Comparison of ENCODE assay signal across 21 cellular contexts in genomic region chr11:110909331-110909730, GRCh38.
DNase-seq lines count a peak whose midpoint lies in the region; ATAC-seq and TF ChIP-seq lines count a peak whose summit lies in the region.
"Had no signal": no experiment of that assay in that cellular context is flagged by ENCODE, and none has a peak within 500 bp of the region (broad histone marks: within the 10 kb centered on the region; RNA-seq: fewer than 3 reads in every experiment).

No MANE protein-coding gene starts in this region.

- TF ChIP-seq CTCF in RWPE1 (conservative IDR thresholded peaks at IDR 0.05; ENCODE audit: low read depth) (no peak), fibroblast of villous mesenchyme (IDR thresholded peaks at IDR 0.05; ENCODE audit: insufficient read depth, low read depth, low read length) (no peak), heart right ventricle (IDR thresholded peaks at IDR 0.05) (no peak), osteocyte (IDR thresholded peaks at IDR 0.05) (no peak)

- peaks cover 10 to 23% (median 13%) of the 10 kb centered on the region in 4 donors for H3K4me1 Mint-ChIP-seq in CD4-positive, CD25-positive, alpha-beta regulatory T cell
- H3K4me1 Mint-ChIP-seq in osteocyte (ENCODE audit: unreplicated experiment), result peaks cover 9% of the 10 kb centered on the region

- 67 to 72% methylated on average over 8 of the region's 8 CpGs for WGBS in heart right ventricle, 2 donors

- ATAC-seq in CD4-positive, CD25-positive, alpha-beta regulatory T cell (ENCODE audit: low read depth in 2 of 2), result no peak
- no peak for ATAC-seq in heart right ventricle
- ATAC-seq in GM21786 (IDR thresholded peaks at IDR 0.05; ENCODE audit: unreplicated experiment), result no peak
- ATAC-seq: A549, GM12878 had no signal

- peaks cover 0 to 4% (median 2%) of the 10 kb centered on the region in 7 donors for H3K9me3 Mint-ChIP-seq in CD4-positive, CD25-positive, alpha-beta regulatory T cell
- no peaks in the 10 kb centered on the region for H3K9me3 Mint-ChIP-seq in osteocyte (ENCODE audit: unreplicated experiment)
- H3K9me3 Mint-ChIP-seq: brain had no signal

- H3K4me1 ChIP-seq in CD4-positive, CD25-positive, alpha-beta regulatory T cell (ENCODE audit: control insufficient read depth, insufficient read depth, low read length, poor library complexity, severe bottlenecking), result peaks cover 9% of the 10 kb centered on the region
- H3K4me1 ChIP-seq in heart right ventricle, result peaks cover 0 to 17% (median 0%) of the 10 kb centered on the region in 9 donors
- H3K4me1 ChIP-seq: A549 had no signal

- intact Hi-C loops in heart right ventricle (cut with DNase I), result no loop called here

- no peak for DNase-seq in CD4-positive, CD25-positive, alpha-beta regulatory T cell
- peak; percentile 7 for DNase-seq in RWPE1 (ENCODE audit: low spot score)
- peak; percentile 74 for DNase-seq in fibroblast of villous mesenchyme (ENCODE audit: low read depth)
- peak; percentile 70 for DNase-seq in renal cortical epithelial cell (ENCODE audit: low read depth)
- DNase-seq in activated T-cell treated with anti-CD3 and anti-CD28 coated beads, Interleukin-2, amount 50 U/mL, for 48 hours, result no peak
- no peak for DNase-seq in heart right ventricle
- DNase-seq in osteocyte (ENCODE audit: extremely low spot score, unreplicated experiment), result no peak
- DNase-seq: activated CD4-positive, alpha-beta T cell treated with anti-CD3 and anti-CD28 coated beads, Interleukin-2, amount 50 U/mL, for 48 hours; activated CD4-positive, CD25-positive, alpha-beta regulatory T cell; activated gamma-delta T cell treated with Interleukin-2 at 50 U/mL for 16 hours; activated naive CD8-positive, alpha-beta T cell treated with anti-CD3 and anti-CD28 coated beads, Interleukin-2, amount 50 U/mL, for 24 hours; activated T-cell treated with anti-CD3 and anti-CD28 coated beads for 4 hours; erythroblast; Kasumi-1; kidney; NCI-H1694 treated with DMSO at 0.1 percent for 48 hours had no signal

- no peaks in the 10 kb centered on the region for H3K36me3 Mint-ChIP-seq in CD4-positive, CD25-positive, alpha-beta regulatory T cell
- no peaks in the 10 kb centered on the region for H3K36me3 Mint-ChIP-seq in osteocyte (ENCODE audit: unreplicated experiment)
- H3K36me3 Mint-ChIP-seq: brain had no signal

- no peak overlapping the region for H3K4me3 Mint-ChIP-seq in CD4-positive, CD25-positive, alpha-beta regulatory T cell
- H3K4me3 Mint-ChIP-seq in osteocyte (ENCODE audit: unreplicated experiment), result no peak overlapping the region
- H3K4me3 Mint-ChIP-seq: activated naive CD8-positive, alpha-beta T cell treated with anti-CD3 and anti-CD28 coated beads, Interleukin-2, amount 50 U/mL, for 24 hours; brain had no signal

- POLR2A ChIA-PET in RWPE1 (lab: Yijun Ruan, JAX; ENCODE audit: low non-redundant PET), result no interaction called here

- no peaks in the 10 kb centered on the region for H3K9me3 ChIP-seq in CD4-positive, CD25-positive, alpha-beta regulatory T cell (ENCODE audit: control insufficient read depth in 2 of 2, low read length in 2 of 2)
- H3K9me3 ChIP-seq in heart right ventricle, result no peaks in the 10 kb centered on the region
- H3K9me3 ChIP-seq: A549, BLaER1 had no signal

- peak overlapping the region in 2 of 3 donors; percentile 39 to 40 for H3K27ac Mint-ChIP-seq in CD4-positive, CD25-positive, alpha-beta regulatory T cell
- no peak overlapping the region for H3K27ac Mint-ChIP-seq in osteocyte (ENCODE audit: unreplicated experiment)
- H3K27ac Mint-ChIP-seq: activated naive CD8-positive, alpha-beta T cell treated with anti-CD3 and anti-CD28 coated beads, Interleukin-2, amount 50 U/mL, for 24 hours had no signal

- no peaks in the 10 kb centered on the region for H3K27me3 Mint-ChIP-seq in CD4-positive, CD25-positive, alpha-beta regulatory T cell
- H3K27me3 Mint-ChIP-seq in osteocyte (ENCODE audit: unreplicated experiment), result peaks cover 10% of the 10 kb centered on the region
- H3K27me3 Mint-ChIP-seq: activated naive CD8-positive, alpha-beta T cell treated with anti-CD3 and anti-CD28 coated beads, Interleukin-2, amount 50 U/mL, for 24 hours; brain had no signal

- CTCF ChIA-PET in RWPE1 (lab: Yijun Ruan, JAX), result no interaction called here

- H3K4me3 ChIP-seq in CD4-positive, CD25-positive, alpha-beta regulatory T cell (ENCODE audit: low read depth, low read length), result no peak overlapping the region
- H3K4me3 ChIP-seq in fibroblast of villous mesenchyme (ENCODE audit: low read depth, low read length) (no peak overlapping the region), heart right ventricle (no peak overlapping the region)
- H3K4me3 ChIP-seq: A549, BLaER1, GM12878 had no signal

- H3K27me3 ChIP-seq in CD4-positive, CD25-positive, alpha-beta regulatory T cell (ENCODE audit: control insufficient read depth, insufficient read depth, low read length), result no peaks in the 10 kb centered on the region
- H3K27me3 ChIP-seq in heart right ventricle, result peaks cover 0 to 4% (median 0%) of the 10 kb centered on the region in 7 donors
- H3K27me3 ChIP-seq: BLaER1 had no signal

- no peak overlapping the region for H3K27ac ChIP-seq in CD4-positive, CD25-positive, alpha-beta regulatory T cell (ENCODE audit: insufficient read depth, low read length, poor library complexity, severe bottlenecking)
- H3K27ac ChIP-seq in RWPE1 (no peak overlapping the region), heart right ventricle (no peak overlapping the region)
- H3K27ac ChIP-seq: A549, BLaER1 had no signal

- no peaks in the 10 kb centered on the region for H3K36me3 ChIP-seq in CD4-positive, CD25-positive, alpha-beta regulatory T cell (ENCODE audit: control insufficient read depth, insufficient read depth, low read length)
- no peaks in the 10 kb centered on the region for H3K36me3 ChIP-seq in heart right ventricle
- H3K36me3 ChIP-seq: BLaER1 had no signal

Comparison
In these comparisons a context has a peak if more than half of its experiments do, and no peak if none do; other contexts are left out.
1. DNase-seq: peak in RWPE1 (single experiment), fibroblast of villous mesenchyme (single experiment) and renal cortical epithelial cell (single experiment); none in CD4-positive, CD25-positive, alpha-beta regulatory T cell (0 of 3), activated T-cell treated with anti-CD3 and anti-CD28 coated beads, Interleukin-2, amount 50 U/mL, for 48 hours (0 of 2), heart right ventricle (0 of 2) and osteocyte (single experiment).